ENCODE assay signal across 40 cellular contexts in the genomic region with DNA sequence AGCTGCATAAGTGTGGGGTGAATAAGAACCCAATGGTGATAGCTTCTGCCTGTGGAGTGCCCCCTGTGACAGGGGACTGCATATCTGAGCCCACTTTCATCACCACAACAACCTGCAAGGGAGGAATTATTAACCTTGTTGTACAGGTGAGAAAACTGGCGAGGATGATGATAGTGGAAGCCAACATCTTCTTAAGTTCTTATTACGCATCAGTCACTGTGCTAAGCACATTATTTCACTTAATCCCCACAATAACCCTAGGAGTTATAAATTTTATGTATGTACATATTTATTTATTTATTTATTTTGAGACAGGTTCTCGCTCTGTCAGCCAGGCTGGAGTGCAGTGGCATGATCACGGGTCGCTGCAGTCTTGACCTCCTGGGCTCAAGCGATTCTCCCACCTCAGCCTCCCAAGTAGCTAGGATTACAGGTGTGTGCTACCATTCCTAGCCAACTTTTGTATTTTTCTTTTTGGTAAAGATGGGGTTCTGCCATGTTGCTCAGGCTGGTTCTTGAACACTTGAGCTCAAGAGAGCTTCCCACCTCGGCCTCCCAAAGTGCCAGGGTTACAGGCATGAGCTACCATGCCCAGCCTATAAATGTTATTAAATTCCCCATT. TPM values are rescaled to one million over a fixed set of nuclear protein-coding genes. Genes with fewer than 3 reads are reported as not detected.
"Had no signal": no experiment of that assay in that cellular context is flagged by ENCODE, and none has a peak within 500 bp of the region (broad histone marks: within the 10 kb centered on the region; RNA-seq: fewer than 3 reads in every experiment).

No MANE protein-coding gene starts in this region.

- FAIRE-seq: astrocyte, TTC549 had no signal

- H3K4me3 Mint-ChIP-seq: activated B cell treated with CpG ODN at 0.5 μM for 24 hours; activated CD4-positive, alpha-beta memory T cell treated with anti-CD3 and anti-CD28 coated beads for 36 hours; activated CD4-positive, alpha-beta T cell treated with anti-CD3 and anti-CD28 coated beads, Interleukin-2, amount 10 ng/mL, durations not matched to agents 24 days and 14 days; activated CD8-positive, alpha-beta T cell treated with anti-CD3 and anti-CD28 coated beads for 36 hours; activated naive CD4-positive, alpha-beta T cell treated with anti-CD3 and anti-CD28 coated beads for 36 hours; activated naive CD8-positive, alpha-beta T cell treated with anti-CD3 and anti-CD28 coated beads for 36 hours; activated T-cell treated with anti-CD3 and anti-CD28 coated beads, Interleukin-2, amount 50 U/mL, for 4 hours; activated T-cell treated with anti-CD3 and anti-CD28 coated beads, Interleukin-2, amount 50 U/mL, for 72 hours; activated T-helper 1 cell treated with anti-CD3 and anti-CD28 coated beads, Interleukin-12 subunit alpha, Interleukin-12 subunit beta, Interleukin-2, Interleukin-4 antibody, amounts not matched to agents 30 ng/mL and 10 ng/mL and 1 ng/mL, durations not matched to agents 14 hours and 24 hours and 36 hours; activated T-helper 17 cell treated with anti-CD3 and anti-CD28 coated beads, Interleukin-2, amount 50 U/mL, for 72 hours; T-helper 1 cell treated with Interleukin-12 subunit alpha and Interleukin-12 subunit beta and Interleukin-4 antibody, amounts not matched to agents 30 μg/mL and 1 μg/mL, for 36 hours; T-helper 2 cell treated with Interferon-gamma antibody and Interleukin-4, amounts not matched to agents 5 μg/mL and 100 μg/mL, for 36 hours had no signal

- H3K27me3 Mint-ChIP-seq: activated B cell treated with CpG ODN at 0.5 μM for 24 hours; activated CD4-positive, alpha-beta memory T cell treated with anti-CD3 and anti-CD28 coated beads for 36 hours; activated CD4-positive, alpha-beta T cell treated with anti-CD3 and anti-CD28 coated beads, Interleukin-2, amount 10 ng/mL, durations not matched to agents 24 days and 14 days; activated CD8-positive, alpha-beta T cell treated with anti-CD3 and anti-CD28 coated beads for 36 hours; activated naive CD8-positive, alpha-beta T cell treated with anti-CD3 and anti-CD28 coated beads for 36 hours; activated T-helper 17 cell treated with anti-CD3 and anti-CD28 coated beads, Interleukin-2, amount 50 U/mL, for 72 hours had no signal

- H3K27ac Mint-ChIP-seq: activated B cell treated with CpG ODN at 0.5 μM for 24 hours; activated CD4-positive, alpha-beta memory T cell treated with anti-CD3 and anti-CD28 coated beads for 36 hours; activated CD4-positive, alpha-beta T cell treated with anti-CD3 and anti-CD28 coated beads, Interleukin-2, amount 10 ng/mL, durations not matched to agents 24 days and 14 days; activated CD8-positive, alpha-beta T cell treated with anti-CD3 and anti-CD28 coated beads for 36 hours; activated naive CD4-positive, alpha-beta T cell treated with anti-CD3 and anti-CD28 coated beads for 36 hours; activated naive CD8-positive, alpha-beta T cell treated with anti-CD3 and anti-CD28 coated beads for 36 hours; activated T-cell treated with anti-CD3 and anti-CD28 coated beads, Interleukin-2, amount 50 U/mL, for 72 hours; activated T-helper 1 cell treated with anti-CD3 and anti-CD28 coated beads, Interleukin-12 subunit alpha, Interleukin-12 subunit beta, Interleukin-2, Interleukin-4 antibody, amounts not matched to agents 30 ng/mL and 10 ng/mL and 1 ng/mL, durations not matched to agents 14 hours and 24 hours and 36 hours; activated T-helper 17 cell treated with anti-CD3 and anti-CD28 coated beads, Interleukin-2, amount 50 U/mL, for 72 hours; T-helper 1 cell treated with Interleukin-12 subunit alpha and Interleukin-12 subunit beta and Interleukin-4 antibody, amounts not matched to agents 30 μg/mL and 1 μg/mL, for 36 hours; T-helper 2 cell treated with Interferon-gamma antibody and Interleukin-4, amounts not matched to agents 5 μg/mL and 100 μg/mL, for 36 hours had no signal

- H3K9me3 ChIP-seq: adrenal gland, body of pancreas, breast epithelium had no signal

- H3K9me3 Mint-ChIP-seq: activated B cell treated with CpG ODN at 0.5 μM for 24 hours; activated CD4-positive, alpha-beta memory T cell treated with anti-CD3 and anti-CD28 coated beads for 36 hours; activated CD4-positive, alpha-beta T cell treated with anti-CD3 and anti-CD28 coated beads, Interleukin-2, amount 10 ng/mL, durations not matched to agents 24 days and 14 days; activated CD8-positive, alpha-beta T cell treated with anti-CD3 and anti-CD28 coated beads for 36 hours; activated naive CD4-positive, alpha-beta T cell treated with anti-CD3 and anti-CD28 coated beads for 36 hours; activated naive CD4-positive, alpha-beta T cell treated with anti-CD3 and anti-CD28 coated beads, Interleukin-2, amount 50 U/mL, for 72 hours; activated naive CD8-positive, alpha-beta T cell treated with anti-CD3 and anti-CD28 coated beads for 36 hours; activated T-cell treated with anti-CD3 and anti-CD28 coated beads, Interleukin-2, amount 50 U/mL, for 4 hours; activated T-cell treated with anti-CD3 and anti-CD28 coated beads, Interleukin-2, amount 50 U/mL, for 72 hours; activated T-helper 1 cell treated with anti-CD3 and anti-CD28 coated beads, Interleukin-12 subunit alpha, Interleukin-12 subunit beta, Interleukin-2, Interleukin-4 antibody, amounts not matched to agents 30 ng/mL and 10 ng/mL and 1 ng/mL, durations not matched to agents 14 hours and 24 hours and 36 hours; activated T-helper 17 cell treated with anti-CD3 and anti-CD28 coated beads, Interleukin-2, amount 50 U/mL, for 72 hours; T-helper 1 cell treated with Interleukin-12 subunit alpha and Interleukin-12 subunit beta and Interleukin-4 antibody, amounts not matched to agents 30 μg/mL and 1 μg/mL, for 36 hours; T-helper 2 cell treated with Interferon-gamma antibody and Interleukin-4, amounts not matched to agents 5 μg/mL and 100 μg/mL, for 36 hours had no signal

- H3K4me3 ChIP-seq: adrenal gland, body of pancreas, breast epithelium had no signal

- H3K4me1 ChIP-seq: adrenal gland, breast epithelium had no signal

- H3K36me3 Mint-ChIP-seq: activated CD4-positive, alpha-beta memory T cell treated with anti-CD3 and anti-CD28 coated beads for 36 hours; activated naive CD4-positive, alpha-beta T cell treated with anti-CD3 and anti-CD28 coated beads, Interleukin-2, amount 50 U/mL, for 72 hours; activated naive CD8-positive, alpha-beta T cell treated with anti-CD3 and anti-CD28 coated beads for 36 hours had no signal

- H3K4me1 Mint-ChIP-seq: activated B cell treated with CpG ODN at 0.5 μM for 24 hours; activated CD4-positive, alpha-beta T cell treated with anti-CD3 and anti-CD28 coated beads, Interleukin-2, amount 10 ng/mL, durations not matched to agents 24 days and 14 days; activated naive CD8-positive, alpha-beta T cell treated with anti-CD3 and anti-CD28 coated beads for 36 hours; activated T-helper 17 cell treated with anti-CD3 and anti-CD28 coated beads, Interleukin-2, amount 50 U/mL, for 72 hours had no signal

- H3K27ac ChIP-seq: adrenal gland, body of pancreas, brain microvascular endothelial cell, breast epithelium, VCaP had no signal

- H3K36me3 ChIP-seq: adrenal gland, brain microvascular endothelial cell, breast epithelium had no signal

- ATAC-seq: activated CD8-positive, alpha-beta T cell treated with anti-CD3 and anti-CD28 coated beads for 36 hours; activated naive CD4-positive, alpha-beta T cell treated with anti-CD3 and anti-CD28 coated beads, Interleukin-2, amount 50 U/mL, for 72 hours; activated T-cell treated with anti-CD3 and anti-CD28 coated beads, Interleukin-2, amount 50 U/mL, for 4 hours; activated T-cell treated with anti-CD3 and anti-CD28 coated beads, Interleukin-2, amount 50 U/mL, for 72 hours; activated T-helper 17 cell treated with anti-CD3 and anti-CD28 coated beads, Interleukin-2, amount 50 U/mL, for 72 hours; body of pancreas had no signal

- DNase-seq: activated B cell treated with CpG ODN at 0.5 μM for 24 hours; activated CD4-positive, alpha-beta memory T cell treated with anti-CD3 and anti-CD28 coated beads for 36 hours; activated CD4-positive, alpha-beta T cell treated with anti-CD3 and anti-CD28 coated beads for 4 hours; activated CD4-positive, alpha-beta T cell treated with anti-CD3 and anti-CD28 coated beads, Interleukin-2, amount 10 ng/mL, durations not matched to agents 24 days and 14 days; activated CD4-positive, alpha-beta T cell treated with anti-CD3 and anti-CD28 coated beads, Interleukin-2, amount 50 U/mL, for 1 hour; activated CD4-positive, alpha-beta T cell treated with anti-CD3 and anti-CD28 coated beads, Interleukin-2, amount 50 U/mL, for 4 hours; activated CD4-positive, CD25-positive, alpha-beta regulatory T cell treated with anti-CD3 and anti-CD28 coated beads, Interleukin-2, amount 50 U/mL, for 72 hours; activated CD8-positive, alpha-beta memory T cell treated with anti-CD3 and anti-CD28 coated beads, Interleukin-2, amount 50 U/mL, for 4 hours; activated CD8-positive, alpha-beta T cell treated with anti-CD3 and anti-CD28 coated beads for 36 hours; activated effector memory CD4-positive, alpha-beta T cell treated with anti-CD3 and anti-CD28 coated beads, Interleukin-2, amount 50 U/mL, for 16 hours; activated gamma-delta T cell treated with Interleukin-2 at 50 U/mL for 16 hours; activated naive CD4-positive, alpha-beta T cell; activated naive CD4-positive, alpha-beta T cell treated with anti-CD3 and anti-CD28 coated beads for 36 hours; activated naive CD4-positive, alpha-beta T cell treated with anti-CD3 and anti-CD28 coated beads, Interleukin-2, amount 50 U/mL, for 16 hours; activated naive CD8-positive, alpha-beta T cell treated with anti-CD3 and anti-CD28 coated beads for 36 hours; activated T-cell treated with anti-CD3 and anti-CD28 coated beads for 4 hours; activated T-cell treated with anti-CD3 and anti-CD28 coated beads, Interleukin-2, amount 50 U/mL, for 1 hour; activated T-cell treated with anti-CD3 and anti-CD28 coated beads, Interleukin-2, amount 50 U/mL, for 4 hours; activated T-cell treated with anti-CD3 and anti-CD28 coated beads, Interleukin-2, amount 50 U/mL, for 72 hours; adrenal gland; amniotic stem cell; aorta; body of pancreas; brain microvascular endothelial cell; central memory CD4-positive, alpha-beta T cell; T-helper 1 cell; T-helper 2 cell; T-helper 9 cell had no signal

- H3K27me3 ChIP-seq: adrenal gland, body of pancreas, brain microvascular endothelial cell, breast epithelium had no signal

RNA-seq across cellular contexts. Expression of gene PDILT, which starts 7.6 kb away (rescaled TPM):
- total RNA-seq: activated B cell treated with CpG ODN at 0.5 μM for 24 hours; activated CD4-positive, alpha-beta memory T cell treated with anti-CD3 and anti-CD28 coated beads for 36 hours; activated CD4-positive, alpha-beta T cell treated with anti-CD3 and anti-CD28 coated beads, Interleukin-2, amount 10 ng/mL, durations not matched to agents 24 days and 14 days; activated CD8-positive, alpha-beta memory T cell treated with anti-CD3 and anti-CD28 coated beads for 36 hours; activated CD8-positive, alpha-beta T cell treated with anti-CD3 and anti-CD28 coated beads for 36 hours; activated naive CD4-positive, alpha-beta T cell treated with anti-CD3 and anti-CD28 coated beads for 36 hours; activated naive CD4-positive, alpha-beta T cell treated with anti-CD3 and anti-CD28 coated beads, Interleukin-2, amount 50 U/mL, for 72 hours; activated naive CD8-positive, alpha-beta T cell treated with anti-CD3 and anti-CD28 coated beads for 36 hours; activated T-cell treated with anti-CD3 and anti-CD28 coated beads, Interleukin-2, amount 50 U/mL, for 4 hours; activated T-cell treated with anti-CD3 and anti-CD28 coated beads, Interleukin-2, amount 50 U/mL, for 72 hours; activated T-helper 1 cell treated with anti-CD3 and anti-CD28 coated beads, Interleukin-12 subunit alpha, Interleukin-12 subunit beta, Interleukin-2, Interleukin-4 antibody, amounts not matched to agents 30 ng/mL and 10 ng/mL and 1 ng/mL, durations not matched to agents 14 hours and 24 hours and 36 hours; activated T-helper 17 cell treated with anti-CD3 and anti-CD28 coated beads, Interleukin-2, amount 50 U/mL, for 72 hours; adrenal gland; aorta; astrocyte; body of pancreas; breast epithelium; cardiac septum; cerebellum had no signal
- polyA plus RNA-seq: adrenal gland, aorta had no signal

RNA-seq across cellular contexts. Expression of gene ACSM5, which starts 12.4 kb away (rescaled TPM):
- total RNA-seq: activated B cell treated with CpG ODN at 0.5 μM for 24 hours; activated CD4-positive, alpha-beta memory T cell treated with anti-CD3 and anti-CD28 coated beads for 36 hours; activated CD4-positive, alpha-beta T cell treated with anti-CD3 and anti-CD28 coated beads, Interleukin-2, amount 10 ng/mL, durations not matched to agents 24 days and 14 days; activated CD8-positive, alpha-beta memory T cell treated with anti-CD3 and anti-CD28 coated beads for 36 hours; activated CD8-positive, alpha-beta T cell treated with anti-CD3 and anti-CD28 coated beads for 36 hours; activated naive CD4-positive, alpha-beta T cell treated with anti-CD3 and anti-CD28 coated beads for 36 hours; activated naive CD4-positive, alpha-beta T cell treated with anti-CD3 and anti-CD28 coated beads, Interleukin-2, amount 50 U/mL, for 72 hours; activated naive CD8-positive, alpha-beta T cell treated with anti-CD3 and anti-CD28 coated beads for 36 hours; activated T-cell treated with anti-CD3 and anti-CD28 coated beads, Interleukin-2, amount 50 U/mL, for 4 hours; activated T-cell treated with anti-CD3 and anti-CD28 coated beads, Interleukin-2, amount 50 U/mL, for 72 hours; activated T-helper 1 cell treated with anti-CD3 and anti-CD28 coated beads, Interleukin-12 subunit alpha, Interleukin-12 subunit beta, Interleukin-2, Interleukin-4 antibody, amounts not matched to agents 30 ng/mL and 10 ng/mL and 1 ng/mL, durations not matched to agents 14 hours and 24 hours and 36 hours; activated T-helper 17 cell treated with anti-CD3 and anti-CD28 coated beads, Interleukin-2, amount 50 U/mL, for 72 hours; astrocyte had no signal

RNA-seq across cellular contexts. Expression of gene UMOD, which starts 44.4 kb away (rescaled TPM):
- total RNA-seq: activated B cell treated with CpG ODN at 0.5 μM for 24 hours; activated CD4-positive, alpha-beta memory T cell treated with anti-CD3 and anti-CD28 coated beads for 36 hours; activated CD4-positive, alpha-beta T cell treated with anti-CD3 and anti-CD28 coated beads, Interleukin-2, amount 10 ng/mL, durations not matched to agents 24 days and 14 days; activated CD8-positive, alpha-beta memory T cell treated with anti-CD3 and anti-CD28 coated beads for 36 hours; activated CD8-positive, alpha-beta T cell treated with anti-CD3 and anti-CD28 coated beads for 36 hours; activated naive CD4-positive, alpha-beta T cell treated with anti-CD3 and anti-CD28 coated beads for 36 hours; activated naive CD4-positive, alpha-beta T cell treated with anti-CD3 and anti-CD28 coated beads, Interleukin-2, amount 50 U/mL, for 72 hours; activated naive CD8-positive, alpha-beta T cell treated with anti-CD3 and anti-CD28 coated beads for 36 hours; activated T-cell treated with anti-CD3 and anti-CD28 coated beads, Interleukin-2, amount 50 U/mL, for 4 hours; activated T-cell treated with anti-CD3 and anti-CD28 coated beads, Interleukin-2, amount 50 U/mL, for 72 hours; activated T-helper 1 cell treated with anti-CD3 and anti-CD28 coated beads, Interleukin-12 subunit alpha, Interleukin-12 subunit beta, Interleukin-2, Interleukin-4 antibody, amounts not matched to agents 30 ng/mL and 10 ng/mL and 1 ng/mL, durations not matched to agents 14 hours and 24 hours and 36 hours; activated T-helper 17 cell treated with anti-CD3 and anti-CD28 coated beads, Interleukin-2, amount 50 U/mL, for 72 hours; adrenal gland; aorta; astrocyte; breast epithelium; cardiac septum; cerebellum had no signal
- polyA plus RNA-seq: adrenal gland, aorta had no signal

RNA-seq across cellular contexts. Expression of gene ACSM2A, which starts 54.4 kb away (rescaled TPM):
- total RNA-seq: activated B cell treated with CpG ODN at 0.5 μM for 24 hours; activated CD4-positive, alpha-beta memory T cell treated with anti-CD3 and anti-CD28 coated beads for 36 hours; activated CD4-positive, alpha-beta T cell treated with anti-CD3 and anti-CD28 coated beads, Interleukin-2, amount 10 ng/mL, durations not matched to agents 24 days and 14 days; activated CD8-positive, alpha-beta memory T cell treated with anti-CD3 and anti-CD28 coated beads for 36 hours; activated CD8-positive, alpha-beta T cell treated with anti-CD3 and anti-CD28 coated beads for 36 hours; activated naive CD4-positive, alpha-beta T cell treated with anti-CD3 and anti-CD28 coated beads for 36 hours; activated naive CD4-positive, alpha-beta T cell treated with anti-CD3 and anti-CD28 coated beads, Interleukin-2, amount 50 U/mL, for 72 hours; activated naive CD8-positive, alpha-beta T cell treated with anti-CD3 and anti-CD28 coated beads for 36 hours; activated T-helper 1 cell treated with anti-CD3 and anti-CD28 coated beads, Interleukin-12 subunit alpha, Interleukin-12 subunit beta, Interleukin-2, Interleukin-4 antibody, amounts not matched to agents 30 ng/mL and 10 ng/mL and 1 ng/mL, durations not matched to agents 14 hours and 24 hours and 36 hours; activated T-helper 17 cell treated with anti-CD3 and anti-CD28 coated beads, Interleukin-2, amount 50 U/mL, for 72 hours; aorta; body of pancreas; breast epithelium; cardiac septum; cerebellum had no signal
- polyA plus RNA-seq: aorta had no signal
